In genomic region chr2:131009713-131010475, GRCh38 we compare ENCODE assay signal across 17 cellular contexts.
DNase-seq lines count a peak whose midpoint lies in the region; ATAC-seq and TF ChIP-seq lines count a peak whose summit lies in the region.
"Had no signal": no experiment of that assay in that cellular context is flagged by ENCODE, and none has a peak within 500 bp of the region (broad histone marks: within the 10 kb centered on the region; RNA-seq: fewer than 3 reads in every experiment).

No MANE protein-coding gene starts in this region.

- H3K4me3 ChIP-seq in CD8-positive, alpha-beta T cell (ENCODE audit: low read depth, low read length) = no peak overlapping the region
- no peak overlapping the region for H3K4me3 ChIP-seq in naive thymus-derived CD4-positive, alpha-beta T cell (ENCODE audit: low read length)
- H3K4me3 ChIP-seq in Peyer's patch = no peak overlapping the region
- H3K4me3 ChIP-seq: K562 had no signal

- peaks cover 34% of the 10 kb centered on the region for H3K27me3 Mint-ChIP-seq in activated CD4-positive, alpha-beta T cell treated with anti-CD3 and anti-CD28 coated beads, Interleukin-2, amount 10 ng/mL, durations not matched to agents 7 days and 5 days
- no peaks in the 10 kb centered on the region for H3K27me3 Mint-ChIP-seq in CD8-positive, alpha-beta T cell (ENCODE audit: low read depth)
- peaks cover 7% of the 10 kb centered on the region for H3K27me3 Mint-ChIP-seq in activated CD8-positive, alpha-beta T cell treated with anti-CD3 and anti-CD28 coated beads, Interleukin-2, amount 10 ng/mL, durations not matched to agents 7 days and 5 days (ENCODE audit: low read depth)
- H3K27me3 Mint-ChIP-seq in naive thymus-derived CD4-positive, alpha-beta T cell = peaks cover 3 to 46% (median 15%) of the 10 kb centered on the region in 5 donors

- H3K4me3 Mint-ChIP-seq in activated CD4-positive, alpha-beta T cell treated with anti-CD3 and anti-CD28 coated beads, Interleukin-2, amount 10 ng/mL, durations not matched to agents 7 days and 5 days = peak overlapping the region; percentile 9
- H3K4me3 Mint-ChIP-seq in CD8-positive, alpha-beta T cell = peak overlapping the region; percentile 67
- peak overlapping the region; percentile 61 for H3K4me3 Mint-ChIP-seq in activated CD8-positive, alpha-beta T cell treated with anti-CD3 and anti-CD28 coated beads, Interleukin-2, amount 10 ng/mL, durations not matched to agents 7 days and 5 days
- peak overlapping the region in 6 of 10 donors; percentile 2 to 32 (median 16) for H3K4me3 Mint-ChIP-seq in naive thymus-derived CD4-positive, alpha-beta T cell

- H3K9me3 Mint-ChIP-seq in activated CD4-positive, alpha-beta T cell treated with anti-CD3 and anti-CD28 coated beads, Interleukin-2, amount 10 ng/mL, durations not matched to agents 7 days and 5 days = peaks cover 4% of the 10 kb centered on the region
- H3K9me3 Mint-ChIP-seq in CD8-positive, alpha-beta T cell = peaks cover 6% of the 10 kb centered on the region
- peaks cover 12% of the 10 kb centered on the region for H3K9me3 Mint-ChIP-seq in activated CD8-positive, alpha-beta T cell treated with anti-CD3 and anti-CD28 coated beads, Interleukin-2, amount 10 ng/mL, durations not matched to agents 7 days and 5 days (ENCODE audit: insufficient read depth)
- peaks cover 0 to 11% (median 0%) of the 10 kb centered on the region in 11 donors for H3K9me3 Mint-ChIP-seq in naive thymus-derived CD4-positive, alpha-beta T cell

- H3K4me1 ChIP-seq in CD8-positive, alpha-beta T cell (ENCODE audit: insufficient read depth, low read length) = peaks cover 29% of the 10 kb centered on the region
- H3K4me1 ChIP-seq in naive thymus-derived CD4-positive, alpha-beta T cell (ENCODE audit: control insufficient read depth in 2 of 2, insufficient read depth in 2 of 2, low read length in 2 of 2) = peaks cover 8 to 13% of the 10 kb centered on the region in 2 donors
- no peaks in the 10 kb centered on the region for H3K4me1 ChIP-seq in Peyer's patch

- H3K27ac Mint-ChIP-seq in activated CD4-positive, alpha-beta T cell treated with anti-CD3 and anti-CD28 coated beads, Interleukin-2, amount 10 ng/mL, durations not matched to agents 7 days and 5 days = peak overlapping the region; percentile 83
- peak overlapping the region; percentile 50 for H3K27ac Mint-ChIP-seq in CD8-positive, alpha-beta T cell
- H3K27ac Mint-ChIP-seq in activated CD8-positive, alpha-beta T cell treated with anti-CD3 and anti-CD28 coated beads, Interleukin-2, amount 10 ng/mL, durations not matched to agents 7 days and 5 days = peak overlapping the region; percentile 97
- H3K27ac Mint-ChIP-seq in naive thymus-derived CD4-positive, alpha-beta T cell = peak overlapping the region in 1 of 9 donors; percentile 5

- H3K27me3 ChIP-seq in CD8-positive, alpha-beta T cell (ENCODE audit: insufficient read depth, low read length) = no peaks in the 10 kb centered on the region
- no peaks in the 10 kb centered on the region for H3K27me3 ChIP-seq in naive thymus-derived CD4-positive, alpha-beta T cell (ENCODE audit: control insufficient read depth in 2 of 2, insufficient read depth in 2 of 2, low read length in 2 of 2)
- H3K27me3 ChIP-seq in Peyer's patch = no peaks in the 10 kb centered on the region

- peaks cover 33% of the 10 kb centered on the region for H3K4me1 Mint-ChIP-seq in activated CD4-positive, alpha-beta T cell treated with anti-CD3 and anti-CD28 coated beads, Interleukin-2, amount 10 ng/mL, durations not matched to agents 7 days and 5 days
- peaks cover 34% of the 10 kb centered on the region for H3K4me1 Mint-ChIP-seq in CD8-positive, alpha-beta T cell (ENCODE audit: low read depth)
- peaks cover 39% of the 10 kb centered on the region for H3K4me1 Mint-ChIP-seq in activated CD8-positive, alpha-beta T cell treated with anti-CD3 and anti-CD28 coated beads, Interleukin-2, amount 10 ng/mL, durations not matched to agents 7 days and 5 days (ENCODE audit: low read depth)
- H3K4me1 Mint-ChIP-seq in naive thymus-derived CD4-positive, alpha-beta T cell = peaks cover 15 to 31% (median 27%) of the 10 kb centered on the region in 7 donors

- TF ChIP-seq CTCF in CD8-positive, alpha-beta T cell (IDR thresholded peaks at IDR 0.05) = no peak
- TF ChIP-seq CTCF in Peyer's patch (IDR thresholded peaks at IDR 0.05) = no peak

- intact Hi-C loops in CD8-positive, alpha-beta T cell (cut with DNase I, micrococcal nuclease) = no loop called here
- intact Hi-C loops in naive thymus-derived CD4-positive, alpha-beta T cell (cut with micrococcal nuclease) = no loop called here

- peak; percentile 53 for ATAC-seq in CD8-positive, alpha-beta T cell
- peak; percentile 20 for ATAC-seq in activated CD8-positive, alpha-beta T cell treated with anti-CD3 and anti-CD28 coated beads, Interleukin-2, amount 10 ng/mL, durations not matched to agents 7 days and 5 days
- no peak for ATAC-seq in naive thymus-derived CD4-positive, alpha-beta T cell
- no peak for ATAC-seq in HG02763 (IDR thresholded peaks at IDR 0.05; ENCODE audit: unreplicated experiment)
- ATAC-seq: K562 had no signal

- peaks cover 5% of the 10 kb centered on the region for H3K36me3 Mint-ChIP-seq in activated CD4-positive, alpha-beta T cell treated with anti-CD3 and anti-CD28 coated beads, Interleukin-2, amount 10 ng/mL, durations not matched to agents 7 days and 5 days (ENCODE audit: low read depth)
- no peaks in the 10 kb centered on the region for H3K36me3 Mint-ChIP-seq in CD8-positive, alpha-beta T cell
- H3K36me3 Mint-ChIP-seq in activated CD8-positive, alpha-beta T cell treated with anti-CD3 and anti-CD28 coated beads, Interleukin-2, amount 10 ng/mL, durations not matched to agents 7 days and 5 days (ENCODE audit: low read depth) = peaks cover 6% of the 10 kb centered on the region
- H3K36me3 Mint-ChIP-seq in naive thymus-derived CD4-positive, alpha-beta T cell = no peaks in the 10 kb centered on the region

- H3K9me3 ChIP-seq in CD8-positive, alpha-beta T cell (ENCODE audit: low read length) = no peaks in the 10 kb centered on the region
- H3K9me3 ChIP-seq in naive thymus-derived CD4-positive, alpha-beta T cell (ENCODE audit: control insufficient read depth in 2 of 3, low read length in 3 of 3) = no peaks in the 10 kb centered on the region
- H3K9me3 ChIP-seq in Peyer's patch = no peaks in the 10 kb centered on the region

- POLR2A ChIA-PET in activated CD4-positive, alpha-beta T cell treated with anti-CD3 and anti-CD28 coated beads, Interleukin-2, amount 10 ng/mL, durations not matched to agents 7 days and 5 days (lab: Charles Lee) = no interaction called here
- POLR2A ChIA-PET in CD8-positive, alpha-beta T cell (lab: Charles Lee) = interaction anchor here (2.6 kb wide), 1 partner anchor 31 kb away, joined by 18 read pairs; no protein-coding TSS in a partner anchor
- POLR2A ChIA-PET in activated CD8-positive, alpha-beta T cell treated with anti-CD3 and anti-CD28 coated beads, Interleukin-2, amount 10 ng/mL, durations not matched to agents 7 days and 5 days (lab: Charles Lee) = interaction anchor here (1.2 to 1.5 kb wide), 2 partner anchors 83 to 84 kb away, joined by 4 to 5 read pairs; partner anchors contain the start of gene FAM168B
- POLR2A ChIA-PET in naive thymus-derived CD4-positive, alpha-beta T cell (lab: Charles Lee) = interaction anchor here (0.9 kb wide), 1 partner anchor 95 kb away, joined by 3 read pairs; the partner anchor contains the start of gene PLEKHB2

- CTCF ChIA-PET in activated CD4-positive, alpha-beta T cell treated with anti-CD3 and anti-CD28 coated beads, Interleukin-2, amount 10 ng/mL, durations not matched to agents 7 days and 5 days (lab: Charles Lee) = no interaction called here
- CTCF ChIA-PET in CD8-positive, alpha-beta T cell (lab: Charles Lee) = interaction anchor here (1.5 kb wide), 1 partner anchor 31 kb away, joined by 4 read pairs; no protein-coding TSS in a partner anchor
- CTCF ChIA-PET in activated CD8-positive, alpha-beta T cell treated with anti-CD3 and anti-CD28 coated beads, Interleukin-2, amount 10 ng/mL, durations not matched to agents 7 days and 5 days (lab: Charles Lee) = interaction anchor here (0.9 to 2.3 kb wide), 3 partner anchors 9 to 212 kb away, joined by 3 to 8 read pairs (median 4); no protein-coding TSS in a partner anchor
- CTCF ChIA-PET in naive thymus-derived CD4-positive, alpha-beta T cell (lab: Charles Lee) = no interaction called here

- no peak overlapping the region for H3K27ac ChIP-seq in CD8-positive, alpha-beta T cell (ENCODE audit: low read depth, low read length)
- H3K27ac ChIP-seq in naive thymus-derived CD4-positive, alpha-beta T cell (ENCODE audit: low read depth, low read length) = no peak overlapping the region
- H3K27ac ChIP-seq in Peyer's patch = no peak overlapping the region
- H3K27ac ChIP-seq: C4-2B had no signal

- H3K36me3 ChIP-seq in CD8-positive, alpha-beta T cell (ENCODE audit: insufficient read depth, low read length) = no peaks in the 10 kb centered on the region
- no peaks in the 10 kb centered on the region for H3K36me3 ChIP-seq in naive thymus-derived CD4-positive, alpha-beta T cell (ENCODE audit: control insufficient read depth in 2 of 3, insufficient read depth in 3 of 3, low read length in 3 of 3)
- no peaks in the 10 kb centered on the region for H3K36me3 ChIP-seq in Peyer's patch

- peak; percentile 5 for DNase-seq in activated CD4-positive, alpha-beta T cell treated with anti-CD3 and anti-CD28 coated beads, Interleukin-2, amount 10 ng/mL, durations not matched to agents 7 days and 5 days
- no peak for DNase-seq in activated CD4-positive, alpha-beta T cell treated with anti-CD3 and anti-CD28 coated beads, Interleukin-2, amount 50 U/mL, for 1 hour
- DNase-seq in CD8-positive, alpha-beta T cell = no peak
- no peak for DNase-seq in activated CD8-positive, alpha-beta T cell treated with anti-CD3 and anti-CD28 coated beads, Interleukin-2, amount 10 ng/mL, durations not matched to agents 7 days and 5 days
- no peak for DNase-seq in naive thymus-derived CD4-positive, alpha-beta T cell
- DNase-seq in Peyer's patch = no peak
- no peak for DNase-seq in ecto neural progenitor cell (ENCODE audit: low spot score)
- DNase-seq: MM.1S, NCI-H1092, NCI-H1436, NCI-H1930, NCI-H345, NCI-H524, NCI-H774 had no signal

- TF ChIP-seq POLR2A in Peyer's patch (IDR thresholded peaks at IDR 0.05) = no peak

Comparison
In these comparisons a context has a peak if more than half of its experiments do, and no peak if none do; other contexts are left out.
1. H3K4me3 Mint-ChIP-seq: peak in every context shown above with its lines; median percentile 67 in CD8-positive, alpha-beta T cell; 61 in activated CD8-positive, alpha-beta T cell treated with anti-CD3 and anti-CD28 coated beads, Interleukin-2, amount 10 ng/mL, durations not matched to agents 7 days and 5 days; 16 in naive thymus-derived CD4-positive, alpha-beta T cell; 9 in activated CD4-positive, alpha-beta T cell treated with anti-CD3 and anti-CD28 coated beads, Interleukin-2, amount 10 ng/mL, durations not matched to agents 7 days and 5 days.
2. ATAC-seq: peak in CD8-positive, alpha-beta T cell (single experiment) and activated CD8-positive, alpha-beta T cell treated with anti-CD3 and anti-CD28 coated beads, Interleukin-2, amount 10 ng/mL, durations not matched to agents 7 days and 5 days (single experiment); none in naive thymus-derived CD4-positive, alpha-beta T cell (single experiment) and HG02763 (single experiment).
3. CTCF ChIA-PET loops: an anchor here in CD8-positive, alpha-beta T cell (1.5 kb wide) and activated CD8-positive, alpha-beta T cell treated with anti-CD3 and anti-CD28 coated beads, Interleukin-2, amount 10 ng/mL, durations not matched to agents 7 days and 5 days (0.9 to 2.3 kb wide); none called in activated CD4-positive, alpha-beta T cell treated with anti-CD3 and anti-CD28 coated beads, Interleukin-2, amount 10 ng/mL, durations not matched to agents 7 days and 5 days and naive thymus-derived CD4-positive, alpha-beta T cell.